In genomic region chr6:168603234-168603633, GRCh38 we compare ENCODE assay signal across 19 cellular contexts.
"Had no signal": no experiment of that assay in that cellular context is flagged by ENCODE, and none has a peak within 500 bp of the region (broad histone marks: within the 10 kb centered on the region; RNA-seq: fewer than 3 reads in every experiment).

No MANE protein-coding gene starts in this region.

- H3K4me1 Mint-ChIP-seq: stimulated activated naive B cell treated with anti-CD40 and anti-IgM and Interleukin-4, amounts not matched to agents 10 μg/mL and 1 μg/mL and 100 μg/mL, for 72 hours; stimulated activated naive CD8-positive, alpha-beta T cell treated with anti-CD3 and anti-CD28 coated beads, Interleukin-15, amount 100 ng/mL, for 72 hours had no signal

- H3K4me1 ChIP-seq: heart right ventricle, psoas muscle, right lobe of liver had no signal

- H3K27me3 ChIP-seq: neutrophil, right lobe of liver had no signal

- H3K36me3 Mint-ChIP-seq: naive thymus-derived CD8-positive, alpha-beta T cell; stimulated activated naive B cell treated with anti-CD40 and anti-IgM and Interleukin-4, amounts not matched to agents 10 μg/mL and 1 μg/mL and 100 μg/mL, for 72 hours had no signal

- H3K4me3 ChIP-seq: dorsolateral prefrontal cortex, heart right ventricle, mucosa of descending colon, psoas muscle, right lobe of liver, skin epidermis had no signal

- H3K27me3 Mint-ChIP-seq: stimulated activated naive B cell treated with anti-CD40 and anti-IgM and Interleukin-4, amounts not matched to agents 10 μg/mL and 1 μg/mL and 100 μg/mL, for 72 hours had no signal

- H3K36me3 ChIP-seq: neutrophil, right lobe of liver had no signal

- DNase-seq: cortex of kidney; dorsolateral prefrontal cortex; effector CD8-positive, alpha-beta T cell; heart right ventricle; hypothalamus; mammary epithelial cell; mucosa of descending colon; naive thymus-derived CD8-positive, alpha-beta T cell; psoas muscle; retina; right lobe of liver; stimulated activated CD4-positive, alpha-beta T cell treated with anti-CD3 and anti-CD28 coated beads, Interleukin-2, amount 100 ng/mL, for 24 hours; stimulated activated CD4-positive, alpha-beta T cell treated with anti-CD3 and anti-CD28 coated beads, Interleukin-4, amount 100 ng/mL, for 4 hours; stimulated activated naive B cell treated with anti-CD40 and anti-IgM and Interleukin-4, amounts not matched to agents 10 μg/mL and 1 μg/mL and 100 μg/mL, for 72 hours; stimulated activated naive CD8-positive, alpha-beta T cell treated with anti-CD3 and anti-CD28 coated beads, Interleukin-15, amount 100 ng/mL, for 72 hours; substantia nigra; trophoblast cell had no signal

- H3K27ac Mint-ChIP-seq: naive thymus-derived CD8-positive, alpha-beta T cell; stimulated activated naive B cell treated with anti-CD40 and anti-IgM and Interleukin-4, amounts not matched to agents 10 μg/mL and 1 μg/mL and 100 μg/mL, for 72 hours had no signal

- H3K4me3 Mint-ChIP-seq: naive thymus-derived CD8-positive, alpha-beta T cell; stimulated activated naive B cell treated with anti-CD40 and anti-IgM and Interleukin-4, amounts not matched to agents 10 μg/mL and 1 μg/mL and 100 μg/mL, for 72 hours; stimulated activated naive CD8-positive, alpha-beta T cell treated with anti-CD3 and anti-CD28 coated beads, Interleukin-15, amount 100 ng/mL, for 72 hours had no signal

- H3K9me3 ChIP-seq: mucosa of descending colon, neutrophil, psoas muscle, right lobe of liver had no signal

- H3K27ac ChIP-seq: dorsolateral prefrontal cortex, heart right ventricle, neutrophil, psoas muscle, right lobe of liver, skin epidermis had no signal
